Comparison of ENCODE assay signal across 1 cellular context in genomic region chr19:48815870-48816501, GRCh38.
TF ChIP-seq lines count a peak whose summit lies in the region.

No MANE protein-coding gene starts in this region.

TF ChIP-seq in HepG2, 621 proteins besides CTCF, POLR2A, EP300 and RAD21 (continued from another document and continues in another):
- TF ChIP-seq ATF6 (CRISPR knock-in tag; conservative IDR thresholded peaks at IDR 0.05) = no peak
- peak; percentile 31; the same call in 1 of the 2 replicates for TF ChIP-seq ELF3 (CRISPR knock-in tag; IDR thresholded peaks at IDR 0.05)
- TF ChIP-seq ZNF780A (CRISPR knock-in tag; IDR thresholded peaks at IDR 0.05) = no peak
- 0 out of 2 replicates have a peak, but pooled peaks have one; percentile 21 for TF ChIP-seq MNT (IDR thresholded peaks at IDR 0.05)
- peak; percentile 80 for TF ChIP-seq BCL6 (CRISPR knock-in tag; IDR thresholded peaks at IDR 0.05)
- no peak for TF ChIP-seq ZNF644 (CRISPR knock-in tag; IDR thresholded peaks at IDR 0.05; ENCODE audit: low read depth)
- no peak for TF ChIP-seq PLSCR1 (CRISPR knock-in tag; IDR thresholded peaks at IDR 0.05; ENCODE audit: borderline replicate concordance)
- TF ChIP-seq ZNF550 (CRISPR knock-in tag; IDR thresholded peaks at IDR 0.05; ENCODE audit: borderline replicate concordance) = no peak
- no peak for TF ChIP-seq PBX2 (CRISPR knock-in tag; IDR thresholded peaks at IDR 0.05)
- TF ChIP-seq JUND (CRISPR knock-in tag; IDR thresholded peaks at IDR 0.05) = no peak
- peak; percentile 50 for TF ChIP-seq SAP130 (CRISPR knock-in tag; IDR thresholded peaks at IDR 0.05; ENCODE audit: low read depth)
- TF ChIP-seq BHLHE40 (IDR thresholded peaks at IDR 0.05; ENCODE audit: low read length) = no peak
- TF ChIP-seq ISL2 (CRISPR knock-in tag; IDR thresholded peaks at IDR 0.05) = no peak
- TF ChIP-seq MBD4 (IDR thresholded peaks at IDR 0.05; ENCODE audit: borderline replicate concordance, low read length) = no peak
- peak; percentile 73 for TF ChIP-seq ZNF770 (CRISPR knock-in tag; IDR thresholded peaks at IDR 0.05)
- no peak for TF ChIP-seq ZNF180 (CRISPR knock-in tag; IDR thresholded peaks at IDR 0.05; ENCODE audit: borderline replicate concordance, low read depth)
- no peak for TF ChIP-seq SMARCE1 (IDR thresholded peaks at IDR 0.05; ENCODE audit: borderline replicate concordance)
- TF ChIP-seq ZNF10 (CRISPR knock-in tag; IDR thresholded peaks at IDR 0.05; ENCODE audit: borderline replicate concordance, low read depth) = no peak
- no peak for TF ChIP-seq ZNF629 (CRISPR knock-in tag; conservative IDR thresholded peaks at IDR 0.05)
- no peak for TF ChIP-seq KLF12 (CRISPR knock-in tag; IDR thresholded peaks at IDR 0.05; ENCODE audit: borderline replicate concordance)
- TF ChIP-seq ZBTB7B (CRISPR knock-in tag; IDR thresholded peaks at IDR 0.05) = no peak
- peak; percentile 46 for TF ChIP-seq MED1 (CRISPR knock-in tag; IDR thresholded peaks at IDR 0.05)
- TF ChIP-seq JUNB (CRISPR knock-in tag; IDR thresholded peaks at IDR 0.05; ENCODE audit: borderline replicate concordance) = no peak
- TF ChIP-seq ZBTB4 (CRISPR knock-in tag; IDR thresholded peaks at IDR 0.05; ENCODE audit: borderline replicate concordance) = no peak
- TF ChIP-seq HMGXB4 (CRISPR knock-in tag; IDR thresholded peaks at IDR 0.05; ENCODE audit: borderline replicate concordance in 1 of 2, low read depth in 1 of 2) = 0 out of 4 replicates have a peak, but pooled peaks of 1 of the 2 experiments have one; percentile 43
- no peak for TF ChIP-seq AKNA (CRISPR knock-in tag; IDR thresholded peaks at IDR 0.05; ENCODE audit: borderline replicate concordance)
- no peak for TF ChIP-seq ZNF609 (CRISPR knock-in tag; IDR thresholded peaks at IDR 0.05; ENCODE audit: borderline replicate concordance)
- TF ChIP-seq ELF1 (CRISPR knock-in tag; IDR thresholded peaks at IDR 0.05) = no peak
